ENCODE assay signal across 9 cellular contexts in genomic region chr14:64910847-64911495, GRCh38. TPM values are rescaled to one million over a fixed set of nuclear protein-coding genes. Genes with fewer than 3 reads are reported as not detected.
DNase-seq lines count a peak whose midpoint lies in the region; ATAC-seq, FAIRE-seq and TF ChIP-seq lines count a peak whose summit lies in the region.
"Had no signal": no experiment of that assay in that cellular context is flagged by ENCODE, and none has a peak within 500 bp of the region (broad histone marks: within the 10 kb centered on the region; RNA-seq: fewer than 3 reads in every experiment).

No MANE protein-coding gene starts in this region.

- peaks cover 0 to 3% of the 10 kb centered on the region in 2 experiments; a peak in 1 of 5 replicates for H3K4me1 ChIP-seq in K562 (replicated peaks in 1 of 2; ENCODE audit: control insufficient read depth in 2 of 2, insufficient read depth in 2 of 2, low read length in 2 of 2)

- no peaks in the 10 kb centered on the region for H3K9me1 ChIP-seq in K562 (ENCODE audit: control insufficient read depth, insufficient read depth, low read length)

- no peak overlapping the region for H3K4me3 ChIP-seq in K562
- no peak overlapping the region for H3K4me3 ChIP-seq in neural cell (ENCODE audit: low read length)

- no peaks in the 10 kb centered on the region for H4K20me1 ChIP-seq in K562 (replicated peaks; ENCODE audit: control insufficient read depth, insufficient read depth, low read length)
- no peaks in the 10 kb centered on the region for H4K20me1 ChIP-seq in neural cell (ENCODE audit: insufficient read depth)

- CTCF ChIA-PET in K562 (lab: Yijun Ruan, JAX; ENCODE audit: low intra/inter-chr PET ratio) = interaction anchor here (0.7 kb wide), 2 partner anchors 95 to 109 kb away, joined by 3 to 5 read pairs; no protein-coding TSS in a partner anchor

- H3K27ac ChIP-seq in K562 (ENCODE audit: extremely low read depth, low read depth, low read length) (no peak overlapping the region), neural cell (ENCODE audit: low read length) (no peak overlapping the region)

- TF ChIP-seq EP300 in K562 (IDR thresholded peaks at IDR 0.05; ENCODE audit: low read length) (no peak), neural cell (conservative IDR thresholded peaks at IDR 0.05; ENCODE audit: poor library complexity, severe bottlenecking) (no peak)

- H3K9me2 ChIP-seq in neural cell (ENCODE audit: insufficient read depth, low read length) = no peaks in the 10 kb centered on the region

- TF ChIP-seq RAD21 in K562 (CRISPR knock-in tag; conservative IDR thresholded peaks at IDR 0.05 in 1 of 2, IDR thresholded peaks at IDR 0.05 in 1 of 2) (peak in 1 of 2 experiments; percentile 51; a peak in 2 of 4 replicates), neural cell (conservative IDR thresholded peaks at IDR 0.05) (no peak)

- H3K4me2 ChIP-seq in K562 (ENCODE audit: insufficient read depth, low read length) (no peak overlapping the region), neural cell (ENCODE audit: low read length) (no peak overlapping the region)

- 0% methylated on average over 2 of the region's 3 CpGs for WGBS in K562 (ENCODE audit: insufficient coverage, low coverage, missing lambda C conversion rate)

- intact Hi-C loops in K562 (cut with micrococcal nuclease) = no loop called here

- TF ChIP-seq CTCF in K562 (IDR thresholded peaks at IDR 0.05 in 2 of 3, conservative IDR thresholded peaks at IDR 0.05 in 1 of 3; ENCODE audit: insufficient read depth in 2 of 3, low read depth in 1 of 3, low read length in 3 of 3) (peak; percentile 39 to 60 (median 49); a peak in 5 of 6 replicates), neural cell (IDR thresholded peaks at IDR 0.05; ENCODE audit: poor library complexity, severe bottlenecking) (peak; percentile 24)

- no TSS peak for BruUV-seq in K562 (replicated peaks; lab: Mats Ljungman, UMichigan)

- in situ Hi-C loops in K562 (cut with MboI) = no loop called here

- H3F3A ChIP-seq in neural cell (ENCODE audit: insufficient read depth, low read length, poor library complexity, severe bottlenecking) = no peaks in the 10 kb centered on the region

- no peak for TF ChIP-seq POLR2A in K562 (conservative IDR thresholded peaks at IDR 0.05)

- no peak overlapping the region for H3K9ac ChIP-seq in K562 (ENCODE audit: insufficient read depth in 1 of 2, low read depth in 2 of 2, low read length in 2 of 2)
- no peak overlapping the region for H3K9ac ChIP-seq in neural cell (ENCODE audit: low read length)

- POLR2A ChIA-PET in K562 (lab: Yijun Ruan, JAX) = interaction anchor here (0.7 to 1.8 kb wide), 8 partner anchors 11 to 169 kb away, joined by 3 to 7 read pairs (median 4); no protein-coding TSS in a partner anchor

- DNase-seq in MV-4-11 (lab: John Stamatoyannopoulos, UW) (peak; percentile 21), K562 (ENCODE audit: extremely low read depth in 1 of 4, low spot score in 3 of 4) (peak in 1 of 4 experiments; percentile 31)
- DNase-seq in activated naive CD4-positive, alpha-beta T cell (lab: John Stamatoyannopoulos, UW) = no peak

- H3K79me2 ChIP-seq in K562 (ENCODE audit: control insufficient read depth, insufficient read depth, low read length) = peaks cover 19% of the 10 kb centered on the region
- peaks cover 17% of the 10 kb centered on the region for H3K79me2 ChIP-seq in neural cell (replicated peaks; ENCODE audit: insufficient read depth, low read length)

- ATAC-seq in K562 (peak; percentile 32; the same call in 1 of the 3 replicates), HG02973 (IDR thresholded peaks at IDR 0.05; ENCODE audit: unreplicated experiment) (no peak), GM21367 (IDR thresholded peaks at IDR 0.05; ENCODE audit: unreplicated experiment) (no peak), GM21515 (IDR thresholded peaks at IDR 0.05; ENCODE audit: unreplicated experiment) (no peak)

- H3K36me3 ChIP-seq in K562 (ENCODE audit: control insufficient read depth, insufficient read depth, low read length) (peaks cover 6% of the 10 kb centered on the region; the same call in 2 of the 3 replicates), neural cell (ENCODE audit: insufficient read depth, low read length) (no peaks in the 10 kb centered on the region)

- H3K9me3 ChIP-seq in K562 (replicated peaks; ENCODE audit: control insufficient read depth, insufficient read depth, low read depth, low read length) (no peaks in the 10 kb centered on the region; the same call in 1 of the 2 replicates), neural cell (ENCODE audit: low read length) (no peaks in the 10 kb centered on the region)

- FAIRE-seq in G401.6 (lab: Jason Lieb, UNC) = peak; percentile 80
- no peak for FAIRE-seq in K562 (lab: Jason Lieb, UNC)
- FAIRE-seq: islet of Langerhans had no signal

- H2AFZ ChIP-seq in K562 (ENCODE audit: low read depth, low read length) (no peak overlapping the region), neural cell (ENCODE audit: low read depth, low read length) (no peak overlapping the region)

- H3K27me3 ChIP-seq in K562 (ENCODE audit: control insufficient read depth in 2 of 2, insufficient read depth in 2 of 2, low read length in 2 of 2) (peaks cover 0 to 3% of the 10 kb centered on the region in 2 experiments; a peak in 1 of 5 replicates), neural cell (ENCODE audit: insufficient read depth, low read depth, low read length) (no peaks in the 10 kb centered on the region)

TF ChIP-seq in K562, 482 proteins besides CTCF, POLR2A, EP300 and RAD21 (continues in another document):
- no peak for TF ChIP-seq NFATC3 (IDR thresholded peaks at IDR 0.05)

RNA-seq across cellular contexts. Expression of gene CHURC1, which starts 3.3 kb away (rescaled TPM):
- total RNA-seq in K562 (2011; cell fraction: chromatin; rRNA removed; ENCODE audit: low replicate concordance) = 20.7 and 44.8 TPM in 2 replicates
- total RNA-seq in K562 (2011; cell fraction: nucleolus; rRNA removed) = 12.2 and 14.9 TPM in 2 replicates
- 36.7 and 52.4 TPM in 2 replicates for total RNA-seq in K562 (2011; cell fraction: nucleoplasm; rRNA removed)
- total RNA-seq in K562 (2014; rRNA removed) (27.3 and 29.6 TPM in 2 replicates), K562 (2014; rRNA removed; fragmentation: Illumina TruSeq; extraction: Trizol) (83.4 and 85.1 TPM in 2 replicates), K562 (2015; rRNA removed; fragmentation: Illumina TruSeq; extraction: Trizol) (42.7 and 45.6 TPM in 2 replicates), K562 (2021) (38.7 and 44.5 TPM in 2 replicates)
- polyA plus RNA-seq in K562 (2011; rRNA removed) (90.3 and 106 TPM in 2 replicates), K562 (2014; fragmentation: Illumina TruSeq; extraction: Trizol) (43.3 and 45.2 TPM in 2 replicates), K562 (2014; fragmentation: Nextera tagmentation; extraction: Ambion mirVana) (100 to 1,000 TPM; 223 to 239 TPM), K562 (2014; rRNA removed) (33.6 and 42.5 TPM in 2 replicates), neural cell (40.5 and 69.5 TPM in 2 replicates)
- 19.7 and 50.2 TPM in 2 replicates for polyA plus RNA-seq in K562 (2011; cell fraction: cytosol; rRNA removed)
- 17.4 and 27.1 TPM in 2 replicates for polyA plus RNA-seq in K562 (2011; cell fraction: nucleus; rRNA removed)
- 24.0 and 41.3 TPM in 2 replicates for polyA plus RNA-seq in K562 (2012)
- 19.0 and 19.5 TPM in 2 replicates for polyA minus RNA-seq in K562 (2011; rRNA and poly(A)+ RNA removed)
- 7.2 and 11.5 TPM in 2 replicates for polyA minus RNA-seq in K562 (2011; cell fraction: cytosol; rRNA and poly(A)+ RNA removed)
- polyA minus RNA-seq in K562 (2011; cell fraction: nucleus; rRNA and poly(A)+ RNA removed) = 11.2 and 26.0 TPM in 2 replicates
- polyA minus RNA-seq in neural cell = 53.8 and 76.3 TPM in 2 replicates

RNA-seq across cellular contexts. Expression of gene SPTB, which starts 31.3 kb away (rescaled TPM):
- 29.4 and 47.6 TPM in 2 replicates for total RNA-seq in K562 (2011; cell fraction: chromatin; rRNA removed; ENCODE audit: low replicate concordance)
- total RNA-seq in K562 (2011; cell fraction: nucleolus; rRNA removed) = 23.7 and 29.7 TPM in 2 replicates
- total RNA-seq in K562 (2011; cell fraction: nucleoplasm; rRNA removed) = 21.8 and 28.9 TPM in 2 replicates
- total RNA-seq in K562 (2014; rRNA removed) = 32.9 and 35.4 TPM in 2 replicates
- total RNA-seq in K562 (2014; rRNA removed; fragmentation: Illumina TruSeq; extraction: Trizol) = 9.5 and 11.7 TPM in 2 replicates
- 10.1 and 11.3 TPM in 2 replicates for total RNA-seq in K562 (2015; rRNA removed; fragmentation: Illumina TruSeq; extraction: Trizol)
- 40.1 and 45.9 TPM in 2 replicates for total RNA-seq in K562 (2021)
- polyA plus RNA-seq in K562 (2011; rRNA removed) = 2.0 and 2.8 TPM in 2 replicates
- polyA plus RNA-seq in K562 (2011; cell fraction: cytosol; rRNA removed) = 2.5 and 4.3 TPM in 2 replicates
- 5.0 and 12.3 TPM in 2 replicates for polyA plus RNA-seq in K562 (2011; cell fraction: nucleus; rRNA removed)
- polyA plus RNA-seq in K562 (2012) = 9.6 and 21.1 TPM in 2 replicates
- polyA plus RNA-seq in K562 (2014; fragmentation: Illumina TruSeq; extraction: Trizol) = 19.1 and 23.1 TPM in 2 replicates
- polyA plus RNA-seq in K562 (2014; fragmentation: Nextera tagmentation; extraction: Ambion mirVana) = under 1 TPM; 0.21 to 0.28 TPM
- polyA plus RNA-seq in K562 (2014; rRNA removed) = 16.9 and 17.1 TPM in 2 replicates
- 3.7 and 6.3 TPM in 2 replicates for polyA minus RNA-seq in K562 (2011; rRNA and poly(A)+ RNA removed)
- 15.0 and 16.0 TPM in 2 replicates for polyA minus RNA-seq in K562 (2011; cell fraction: cytosol; rRNA and poly(A)+ RNA removed)
- 4.1 and 4.7 TPM in 2 replicates for polyA minus RNA-seq in K562 (2011; cell fraction: nucleus; rRNA and poly(A)+ RNA removed)
- polyA plus RNA-seq in neural cell = 1.9 and 2.8 TPM in 2 replicates
- 11.4 and 11.8 TPM in 2 replicates for polyA minus RNA-seq in neural cell

RNA-seq across cellular contexts. Expression of gene GPX2, which starts 31.6 kb away (rescaled TPM):
- total RNA-seq in K562 (2011; cell fraction: chromatin; rRNA removed; ENCODE audit: low replicate concordance) = not detected in 2 replicates
- not detected in 2 replicates for total RNA-seq in K562 (2011; cell fraction: nucleolus; rRNA removed)
- not detected in 2 replicates for total RNA-seq in K562 (2011; cell fraction: nucleoplasm; rRNA removed)
- total RNA-seq in K562 (2014; rRNA removed) = not detected in 2 replicates
- total RNA-seq in K562 (2014; rRNA removed; fragmentation: Illumina TruSeq; extraction: Trizol) = not detected in 2 replicates
- not detected in 2 replicates for total RNA-seq in K562 (2015; rRNA removed; fragmentation: Illumina TruSeq; extraction: Trizol)
- 0.24 and 0.56 TPM in 2 replicates for total RNA-seq in K562 (2021)
- polyA plus RNA-seq in K562 (2011; rRNA removed) = not detected in 2 replicates
- not detected in 2 replicates for polyA plus RNA-seq in K562 (2011; cell fraction: cytosol; rRNA removed)
- polyA plus RNA-seq in K562 (2011; cell fraction: nucleus; rRNA removed) = not detected in 2 replicates
- not detected in 2 replicates for polyA plus RNA-seq in K562 (2012)
- not detected in 2 replicates for polyA plus RNA-seq in K562 (2014; fragmentation: Illumina TruSeq; extraction: Trizol)
- not detected for polyA plus RNA-seq in K562 (2014; fragmentation: Nextera tagmentation; extraction: Ambion mirVana)
- not detected in 2 replicates for polyA plus RNA-seq in K562 (2014; rRNA removed)
- not detected in 2 replicates for polyA minus RNA-seq in K562 (2011; rRNA and poly(A)+ RNA removed)
- not detected in 2 replicates for polyA minus RNA-seq in K562 (2011; cell fraction: cytosol; rRNA and poly(A)+ RNA removed)
- polyA minus RNA-seq in K562 (2011; cell fraction: nucleus; rRNA and poly(A)+ RNA removed) = not detected in 2 replicates
- not detected in 2 replicates for polyA plus RNA-seq in neural cell
- not detected in 2 replicates for polyA minus RNA-seq in neural cell
